25 cellular contexts compared by ENCODE assay signal in genomic region chr19:47075941-47076340, GRCh38. TPM values are rescaled to one million over a fixed set of nuclear protein-coding genes. Genes with fewer than 3 reads are reported as not detected.
DNase-seq lines count a peak whose midpoint lies in the region; TF ChIP-seq lines count a peak whose summit lies in the region.
"Had no signal": no experiment of that assay in that cellular context is flagged by ENCODE, and none has a peak within 500 bp of the region (broad histone marks: within the 10 kb centered on the region; RNA-seq: fewer than 3 reads in every experiment).

No MANE protein-coding gene starts in this region.

- peaks cover 60% of the 10 kb centered on the region for H3K36me3 Mint-ChIP-seq in endodermal cell (ENCODE audit: low read depth)

- in situ Hi-C loops in KBM-7 (cut with MboI; ENCODE audit: low pct_unique_long_range_greater_than_20kb, low sequenced_read_pairs): no loop called here

- H3K4me3 Mint-ChIP-seq in endodermal cell: no peak overlapping the region
- H3K4me3 Mint-ChIP-seq: activated naive CD8-positive, alpha-beta T cell; activated T-cell treated with anti-CD3 and anti-CD28 coated beads, Interleukin-2, amount 50 U/mL, for 72 hours; B cell had no signal

- no peak overlapping the region for H3K9ac ChIP-seq in endodermal cell (ENCODE audit: extremely low read depth, low read length, poor library complexity, severe bottlenecking)

- H3K27ac ChIP-seq in endodermal cell (ENCODE audit: low read depth, low read length) (no peak overlapping the region), neutrophil (peak overlapping the region; percentile 85)
- H3K27ac ChIP-seq: 22Rv1, foreskin keratinocyte, lower lobe of right lung had no signal

- H3K4me1 ChIP-seq in endodermal cell (ENCODE audit: control insufficient read depth, insufficient read depth, low read length) (no peaks in the 10 kb centered on the region), neutrophil (ENCODE audit: control insufficient read depth in 1 of 2, insufficient read depth in 1 of 2, low read depth in 1 of 2, low read length in 1 of 2) (peaks cover 29 to 30% of the 10 kb centered on the region in 2 experiments)
- H3K4me1 ChIP-seq: foreskin keratinocyte, HAP-1 had no signal

- H3K4me3 ChIP-seq in endodermal cell (ENCODE audit: low read length) (no peak overlapping the region), neutrophil (ENCODE audit: low read depth in 1 of 2, low read length in 1 of 2) (peak overlapping the region in 1 of 2 experiments; percentile 49)
- H3K4me3 ChIP-seq: HAP-1, lower lobe of right lung had no signal

- H3K9me3 ChIP-seq in endodermal cell (ENCODE audit: control insufficient read depth, low read length) (no peaks in the 10 kb centered on the region), neutrophil (no peaks in the 10 kb centered on the region)
- H3K9me3 ChIP-seq: HAP-1, lower lobe of right lung had no signal

- no peaks in the 10 kb centered on the region for H3K4me1 Mint-ChIP-seq in endodermal cell

- H3K9me3 Mint-ChIP-seq in endodermal cell: no peaks in the 10 kb centered on the region
- H3K9me3 Mint-ChIP-seq: activated T-cell treated with anti-CD3 and anti-CD28 coated beads, Interleukin-2, amount 50 U/mL, for 72 hours had no signal

- no peak for TF ChIP-seq CTCF in endodermal cell (conservative IDR thresholded peaks at IDR 0.05)
- TF ChIP-seq CTCF in neutrophil (IDR thresholded peaks at IDR 0.05): no peak

- H3K27me3 Mint-ChIP-seq in endodermal cell (ENCODE audit: insufficient read depth): no peaks in the 10 kb centered on the region
- H3K27me3 Mint-ChIP-seq: activated naive CD8-positive, alpha-beta T cell; B cell had no signal

- peaks cover 70% of the 10 kb centered on the region for H3K36me3 ChIP-seq in endodermal cell (ENCODE audit: control insufficient read depth, insufficient read depth, low read length)
- H3K36me3 ChIP-seq in neutrophil: peaks cover 51% of the 10 kb centered on the region

- peak overlapping the region; percentile 59 for H3K27ac Mint-ChIP-seq in endodermal cell
- H3K27ac Mint-ChIP-seq: activated T-cell treated with anti-CD3 and anti-CD28 coated beads, Interleukin-2, amount 50 U/mL, for 72 hours had no signal

- H3K27me3 ChIP-seq in endodermal cell (ENCODE audit: control insufficient read depth, insufficient read depth, low read length, poor library complexity, severe bottlenecking): no peaks in the 10 kb centered on the region
- no peaks in the 10 kb centered on the region for H3K27me3 ChIP-seq in neutrophil
- H3K27me3 ChIP-seq: foreskin keratinocyte had no signal

- DNase-seq in NCI-H146 (lab: John Stamatoyannopoulos, UW) (peak; percentile 21), NCI-H146 treated with DMSO at 0.1 percent for 48 hours (lab: John Stamatoyannopoulos, UW; ENCODE audit: unreplicated experiment) (no peak), endodermal cell (no peak), ureter (ENCODE audit: low spot score) (no peak), KBM-7 (no peak)
- DNase-seq in stimulated activated CD4-positive, alpha-beta T cell treated with anti-CD3 and anti-CD28 coated beads, Interleukin-15, amount 100 ng/mL, for 24 hours: no peak
- DNase-seq: activated CD4-positive, CD25-positive, alpha-beta regulatory T cell treated with anti-CD3 and anti-CD28 coated beads, Interleukin-2, amount 50 U/mL, for 72 hours; activated CD8-positive, alpha-beta memory T cell treated with anti-CD3 and anti-CD28 coated beads for 24 hours; activated T-cell treated with anti-CD3 and anti-CD28 coated beads, Interleukin-2, amount 50 U/mL, for 72 hours; dermis blood vessel endothelial cell; foreskin keratinocyte; NCI-H1694 treated with DMSO at 0.1 percent for 48 hours; NCI-H446; NK-92 treated with Interleukin-12 subunit alpha and Interleukin-12 subunit beta, amount 100 ng/mL, for 24 hours; RPMI8226; stimulated activated CD4-positive, alpha-beta T cell treated with anti-CD3 and anti-CD28 coated beads, Interleukin-1b, Interleukin-23, amount 100 ng/mL, for 48 hours; stimulated activated naive CD4-positive, alpha-beta T cell treated with Interleukin-2 at 50 U/mL for 16 hours; trophoblast cell had no signal

- 91 to 98% methylated on average over 6 to 13 of the region's 13 CpGs for WGBS in endodermal cell (ENCODE audit: insufficient coverage in 1 of 2, insufficient read length in 1 of 2), 2 experiments

TF ChIP-seq in PFSK-1, 5 proteins besides CTCF, POLR2A, EP300 and RAD21:
- no peak for TF ChIP-seq SIN3A (IDR thresholded peaks at IDR 0.05; ENCODE audit: borderline replicate concordance, insufficient read depth, low read length)
- TF ChIP-seq POLR2AphosphoS5 (IDR thresholded peaks at IDR 0.05; ENCODE audit: low read depth, low read length): no peak
- TF ChIP-seq FOXP2 (optimal IDR thresholded peaks at IDR 0.05; ENCODE audit: borderline replicate concordance, extremely low read depth, extremely low read length, insufficient read depth): peak; percentile 65

RNA-seq across cellular contexts. Expression of gene TMEM160, which starts 27.5 kb away (rescaled TPM):
- 82.9 TPM for polyA plus RNA-seq in PFSK-1 (2012; ENCODE audit: insufficient read length, low read depth)
- 10 to 100 TPM; 61.8 to 69.5 TPM for total RNA-seq in endodermal cell
- polyA plus RNA-seq in endodermal cell (2013, experiment 1 of 2): 44.2 TPM
- 34.1 TPM for polyA plus RNA-seq in endodermal cell (2013, experiment 2 of 2)
- total RNA-seq in ureter: 15.5 TPM

RNA-seq across cellular contexts. Expression of gene ZC3H4, which starts 37.6 kb away (rescaled TPM):
- 8.6 TPM for polyA plus RNA-seq in PFSK-1 (2012; ENCODE audit: insufficient read length, low read depth)
- total RNA-seq in endodermal cell (10 to 100 TPM; 64.9 to 82.5 TPM), ureter (55.1 TPM)
- polyA plus RNA-seq in endodermal cell (2013, experiment 1 of 2): 23.7 TPM
- 23.5 TPM for polyA plus RNA-seq in endodermal cell (2013, experiment 2 of 2)

RNA-seq across cellular contexts. Expression of gene SAE1, which starts 54.7 kb away (rescaled TPM):
- polyA plus RNA-seq in PFSK-1 (2012; ENCODE audit: insufficient read length, low read depth): 170 TPM
- 100 to 1,000 TPM; 187 to 240 TPM for total RNA-seq in endodermal cell
- 185 TPM for polyA plus RNA-seq in endodermal cell (2013, experiment 1 of 2)
- 176 TPM for polyA plus RNA-seq in endodermal cell (2013, experiment 2 of 2)
- 56.9 TPM for total RNA-seq in ureter

RNA-seq across cellular contexts. Expression of gene NPAS1, which starts 56.3 kb away (rescaled TPM):
- polyA plus RNA-seq in PFSK-1 (2012; ENCODE audit: insufficient read length, low read depth): 10.3 TPM
- total RNA-seq in endodermal cell (1 to 10 TPM; 6.9 to 8.7 TPM), ureter (not detected)
- 3.6 TPM for polyA plus RNA-seq in endodermal cell (2013, experiment 1 of 2)
- polyA plus RNA-seq in endodermal cell (2013, experiment 2 of 2): 5.1 TPM
